Comparison of ENCODE assay signal across 29 cellular contexts in genomic region chr15:41575282-41575681, GRCh38.
"Had no signal": no experiment of that assay in that cellular context is flagged by ENCODE, and none has a peak within 500 bp of the region (broad histone marks: within the 10 kb centered on the region; RNA-seq: fewer than 3 reads in every experiment).

No MANE protein-coding gene starts in this region.

- H3K4me1 ChIP-seq: lower lobe of right lung, neural progenitor cell had no signal

- H3K36me3 ChIP-seq: neural progenitor cell had no signal

- H3K27me3 Mint-ChIP-seq: progenitor cell of endocrine pancreas; stimulated activated naive CD8-positive, alpha-beta T cell treated with anti-CD3 and anti-CD28 coated beads, Interleukin-15, amount 100 ng/mL, for 72 hours had no signal

- H3K4me3 Mint-ChIP-seq: effector memory CD8-positive, alpha-beta T cell; natural killer cell; neural progenitor cell; stimulated activated memory B cell treated with anti-CD40 and anti-IgM and Interleukin-4, amounts not matched to agents 10 μg/mL and 1 μg/mL and 100 μg/mL, for 72 hours; stimulated activated naive CD8-positive, alpha-beta T cell treated with anti-CD3 and anti-CD28 coated beads, Interleukin-15, amount 100 ng/mL, for 72 hours; T-helper 1 cell treated with Interleukin-12 subunit alpha and Interleukin-12 subunit beta and Interleukin-4 antibody, amounts not matched to agents 30 μg/mL and 1 μg/mL, for 36 hours had no signal

- H3K4me3 ChIP-seq: coronary artery, gastroesophageal sphincter, lower lobe of right lung, neural progenitor cell, sigmoid colon, tibial artery had no signal

- H3K4me1 Mint-ChIP-seq: natural killer cell; neural progenitor cell; stimulated activated memory B cell treated with anti-CD40 and anti-IgM and Interleukin-4, amounts not matched to agents 10 μg/mL and 1 μg/mL and 100 μg/mL, for 72 hours; stimulated activated naive CD8-positive, alpha-beta T cell treated with anti-CD3 and anti-CD28 coated beads, Interleukin-15, amount 100 ng/mL, for 72 hours had no signal

- H3K9me3 Mint-ChIP-seq: effector memory CD8-positive, alpha-beta T cell; natural killer cell; neural progenitor cell; stimulated activated memory B cell treated with anti-CD40 and anti-IgM and Interleukin-4, amounts not matched to agents 10 μg/mL and 1 μg/mL and 100 μg/mL, for 72 hours; stimulated activated naive CD8-positive, alpha-beta T cell treated with anti-CD3 and anti-CD28 coated beads, Interleukin-15, amount 100 ng/mL, for 72 hours; T-helper 1 cell treated with Interleukin-12 subunit alpha and Interleukin-12 subunit beta and Interleukin-4 antibody, amounts not matched to agents 30 μg/mL and 1 μg/mL, for 36 hours had no signal

- DNase-seq: activated CD4-positive, alpha-beta T cell treated with anti-CD3 and anti-CD28 coated beads for 48 hours; activated CD4-positive, alpha-beta T cell treated with anti-CD3 and anti-CD28 coated beads, Interleukin-2, amount 50 U/mL, for 48 hours; activated CD8-positive, alpha-beta memory T cell treated with anti-CD3 and anti-CD28 coated beads for 24 hours; activated gamma-delta T cell treated with Interleukin-2 at 50 U/mL for 16 hours; activated naive CD4-positive, alpha-beta T cell treated with anti-CD3 and anti-CD28 coated beads, Interleukin-2, amount 50 U/mL, for 16 hours; activated T-cell treated with anti-CD3 and anti-CD28 coated beads, Interleukin-2, amount 50 U/mL, for 1 hour; cerebellar nuclear complex; effector memory CD8-positive, alpha-beta T cell; erythroblast; hippocampal formation; lower lobe of right lung; mesenchymal stem cell; natural killer cell; sigmoid colon; small intestine; stimulated activated CD4-positive, alpha-beta T cell treated with anti-CD3 and anti-CD28 coated beads, Interleukin-4, amount 100 ng/mL, for 24 hours; stimulated activated CD8-positive, alpha-beta memory T cell treated with anti-CD3 and anti-CD28 coated beads, Interleukin-4, amount 100 ng/mL, for 48 hours; stimulated activated naive CD8-positive, alpha-beta T cell treated with anti-CD3 and anti-CD28 coated beads, Interleukin-15, amount 100 ng/mL, for 72 hours; SW 1271; T-helper 9 cell; tibial artery; WERI-Rb-1 had no signal

- H3K27me3 ChIP-seq: gastroesophageal sphincter, neural progenitor cell, sigmoid colon, tibial artery had no signal

- H3K27ac ChIP-seq: coronary artery, gastroesophageal sphincter, lower lobe of right lung, neural progenitor cell, sigmoid colon, tibial artery, WERI-Rb-1 had no signal

- H3K27ac Mint-ChIP-seq: effector memory CD8-positive, alpha-beta T cell; natural killer cell; neural progenitor cell; progenitor cell of endocrine pancreas; stimulated activated memory B cell treated with anti-CD40 and anti-IgM and Interleukin-4, amounts not matched to agents 10 μg/mL and 1 μg/mL and 100 μg/mL, for 72 hours; stimulated activated naive CD8-positive, alpha-beta T cell treated with anti-CD3 and anti-CD28 coated beads, Interleukin-15, amount 100 ng/mL, for 72 hours; T-helper 1 cell treated with Interleukin-12 subunit alpha and Interleukin-12 subunit beta and Interleukin-4 antibody, amounts not matched to agents 30 μg/mL and 1 μg/mL, for 36 hours had no signal

- H3K36me3 Mint-ChIP-seq: natural killer cell; stimulated activated memory B cell treated with anti-CD40 and anti-IgM and Interleukin-4, amounts not matched to agents 10 μg/mL and 1 μg/mL and 100 μg/mL, for 72 hours had no signal

- ATAC-seq: activated CD4-positive, CD25-positive, alpha-beta regulatory T cell treated with anti-CD3 and anti-CD28 coated beads, Interleukin-2, amount 50 U/mL, for 24 hours; effector memory CD8-positive, alpha-beta T cell; gastroesophageal sphincter; natural killer cell; stimulated activated memory B cell treated with anti-CD40 and anti-IgM and Interleukin-4, amounts not matched to agents 10 μg/mL and 1 μg/mL and 100 μg/mL, for 72 hours; stimulated activated naive CD8-positive, alpha-beta T cell treated with anti-CD3 and anti-CD28 coated beads, Interleukin-15, amount 100 ng/mL, for 72 hours had no signal

- H3K9me3 ChIP-seq: gastroesophageal sphincter, lower lobe of right lung, sigmoid colon, tibial artery had no signal
